Comparison of ENCODE assay signal across 5 cellular contexts in genomic region chr4:16835597-16836247, GRCh38.
"Had no signal": no experiment of that assay in that cellular context is flagged by ENCODE, and none has a peak within 500 bp of the region (broad histone marks: within the 10 kb centered on the region; RNA-seq: fewer than 3 reads in every experiment).

No MANE protein-coding gene starts in this region.

- H3K4me3 ChIP-seq: GM23248, K562 had no signal

- H2AFZ ChIP-seq: GM23248 had no signal

- H3K4me3 Mint-ChIP-seq: H9 had no signal

- H3K9me3 Mint-ChIP-seq: H9 had no signal

- DNase-seq: H9, KG1 had no signal

- ATAC-seq: HCT116, K562 had no signal

- H3K27ac ChIP-seq: GM23248 had no signal

- H3K9ac ChIP-seq: GM23248 had no signal
